In the genomic region with DNA sequence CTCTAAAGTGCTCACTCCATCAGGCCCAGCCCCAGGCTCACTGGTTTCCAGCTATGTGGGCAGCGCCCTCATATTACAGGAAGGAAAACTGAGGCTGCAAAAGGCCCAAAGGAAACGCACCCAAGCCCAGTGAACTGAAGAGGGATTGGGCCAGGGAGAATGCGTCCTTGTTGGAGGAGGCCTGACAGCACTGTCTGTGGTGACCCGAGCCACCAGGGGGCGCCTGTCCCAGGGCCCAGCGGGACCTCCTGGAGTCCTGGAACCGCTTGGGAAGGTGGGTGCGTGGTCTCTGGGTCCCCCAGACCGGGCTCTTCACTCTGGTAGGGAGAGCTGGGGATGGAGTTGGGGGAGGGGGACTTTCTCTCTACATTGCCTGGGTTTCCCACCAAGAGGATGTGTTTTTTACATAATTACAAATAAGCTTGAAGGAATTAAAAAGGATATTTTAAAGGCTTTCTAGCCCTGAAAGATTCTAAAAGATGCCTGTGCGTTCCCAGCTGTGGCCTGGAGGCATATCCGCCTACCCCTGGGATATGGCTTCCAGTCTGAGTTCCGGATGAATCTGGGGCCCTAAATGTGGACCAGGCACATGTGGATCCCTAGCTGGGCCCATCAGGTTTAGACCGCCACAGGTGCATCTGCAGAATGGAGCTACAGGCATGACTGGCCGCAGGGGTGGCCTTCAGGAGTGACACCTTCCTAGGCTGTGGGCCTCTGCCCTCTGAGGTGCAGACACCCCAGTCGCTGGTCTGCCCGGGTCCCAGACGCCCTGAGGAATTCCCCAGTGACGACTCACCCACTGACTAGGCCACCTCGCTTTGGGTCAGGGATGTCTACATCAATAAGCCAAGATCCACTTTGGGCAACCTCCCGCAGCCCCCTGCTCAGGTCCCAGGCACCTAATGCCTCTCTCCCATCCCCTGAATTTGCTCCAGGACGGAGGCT, we compare ENCODE assay signal across 8 cellular contexts. TPM values are rescaled to one million over a fixed set of nuclear protein-coding genes. Genes with fewer than 3 reads are reported as not detected.
DNase-seq lines count a peak whose midpoint lies in the region; ATAC-seq and TF ChIP-seq lines count a peak whose summit lies in the region.

No MANE protein-coding gene starts in this region.

- no peaks in the 10 kb centered on the region for H3K27me3 Mint-ChIP-seq in activated B cell treated with CpG ODN at 0.5 μM for 24 hours

- no peaks in the 10 kb centered on the region for H3K9me3 ChIP-seq in breast epithelium

- TF ChIP-seq POLR2A in breast epithelium (IDR thresholded peaks at IDR 0.05) = no peak

- CTCF ChIA-PET in activated B cell treated with CpG ODN at 0.5 μM for 24 hours (lab: Charles Lee) = interaction anchor here (0.6 to 4.1 kb wide), 19 partner anchors 9 to 181 kb away, joined by 3 to 67 read pairs (median 6); a partner anchor contains a TSS

- DNase-seq in AG09309 (ENCODE audit: low read depth) (no peak), GM20000 (ENCODE audit: low spot score) (peak; percentile 80), NCI-H2029 (lab: John Stamatoyannopoulos, UW) (peak; percentile 59), activated B cell treated with CpG ODN at 0.5 μM for 24 hours (peak; percentile 81), breast epithelium (ENCODE audit: low spot score in 2 of 2) (peak; percentile 55 to 76), islet precursor cell (peak; percentile 89)
- DNase-seq in stimulated activated CD4-positive, alpha-beta T cell treated with anti-CD3 and anti-CD28 coated beads, Interleukin-15, amount 100 ng/mL, for 48 hours (ENCODE audit: low read depth in 2 of 2) = peak; percentile 72 to 82

- H3K27me3 ChIP-seq in breast epithelium = no peaks in the 10 kb centered on the region

- H3K4me3 ChIP-seq in AG09309 (ENCODE audit: control insufficient read depth, low read depth, low read length) (no peak overlapping the region), breast epithelium (no peak overlapping the region)

- intact Hi-C loops in activated B cell treated with CpG ODN at 0.5 μM for 24 hours (cut with micrococcal nuclease) = loop anchor here (1.0 kb wide), 5 partner anchors 26 to 479 kb away; a partner anchor contains a TSS
- intact Hi-C loops in breast epithelium (cut with DNase I; ENCODE audit: low total_unique reads) = no loop called here

- no peaks in the 10 kb centered on the region for H3K9me3 Mint-ChIP-seq in activated B cell treated with CpG ODN at 0.5 μM for 24 hours

- no peak overlapping the region for H3K27ac ChIP-seq in breast epithelium

- no peaks in the 10 kb centered on the region for H3K4me1 ChIP-seq in breast epithelium

- POLR2A ChIA-PET in activated B cell treated with CpG ODN at 0.5 μM for 24 hours (lab: Charles Lee) = interaction anchor here (0.6 to 2.5 kb wide), 10 partner anchors 17 to 103 kb away, joined by 3 to 18 read pairs (median 6); a partner anchor contains a TSS

- TF ChIP-seq CTCF in AG09309 (IDR thresholded peaks at IDR 0.05; ENCODE audit: control insufficient read depth, insufficient read depth, low read depth, low read length, missing control alignments) (peak; percentile 97), GM20000 (IDR thresholded peaks at IDR 0.05; ENCODE audit: extremely low read depth, missing control alignments) (peak; percentile 68), activated B cell treated with CpG ODN at 0.5 μM for 24 hours (IDR thresholded peaks at IDR 0.05) (peak; percentile 83), breast epithelium (IDR thresholded peaks at IDR 0.05) (peak; percentile 88 to 92 (median 91))

- H3K27ac Mint-ChIP-seq in activated B cell treated with CpG ODN at 0.5 μM for 24 hours = peak overlapping the region; percentile 70

- ATAC-seq in activated B cell treated with CpG ODN at 0.5 μM for 24 hours (ENCODE audit: low read depth) (no peak), GM19035 (IDR thresholded peaks at IDR 0.05; ENCODE audit: unreplicated experiment) (no peak)

- H3K4me3 Mint-ChIP-seq in activated B cell treated with CpG ODN at 0.5 μM for 24 hours = no peak overlapping the region

- no peaks in the 10 kb centered on the region for H3K36me3 ChIP-seq in breast epithelium

- H3K4me1 Mint-ChIP-seq in activated B cell treated with CpG ODN at 0.5 μM for 24 hours = peaks cover 54% of the 10 kb centered on the region

- peaks cover 65% of the 10 kb centered on the region for H3K36me3 Mint-ChIP-seq in activated B cell treated with CpG ODN at 0.5 μM for 24 hours (ENCODE audit: low read depth)

RNA-seq across cellular contexts. Expression of a gene that starts 4.2 kb away (rescaled TPM):
- total RNA-seq in activated B cell treated with CpG ODN at 0.5 μM for 24 hours (63.9 and 68.8 TPM in 2 replicates), breast epithelium (10 to 100 TPM; 12.5 to 34.9 (median 15.2) TPM)

RNA-seq across cellular contexts. Expression of a gene that starts 21.6 kb away (rescaled TPM):
- 0.46 and 0.69 TPM in 2 replicates for total RNA-seq in activated B cell treated with CpG ODN at 0.5 μM for 24 hours
- total RNA-seq in breast epithelium = under 1 TPM in 2 of 3 donors, not detected in 1; under 0.01 TPM

RNA-seq across cellular contexts. Expression of a gene that starts 34.2 kb away (rescaled TPM):
- total RNA-seq in activated B cell treated with CpG ODN at 0.5 μM for 24 hours (27.5 and 28.2 TPM in 2 replicates), breast epithelium (10 to 100 TPM; 42.9 to 58.1 (median 52.8) TPM)

RNA-seq across cellular contexts. Expression of a gene that starts 52.1 kb away (rescaled TPM):
- total RNA-seq in activated B cell treated with CpG ODN at 0.5 μM for 24 hours (101 and 126 TPM in 2 replicates), breast epithelium (100 to 1,000 TPM in 2 of 3 donors, 10 to 100 TPM in 1; 98.5 to 168 (median 144) TPM)
